ENCODE assay signal across 1 cellular context in genomic region chr3:49703443-49703927, GRCh38.
TF ChIP-seq lines count a peak whose summit lies in the region.

No MANE protein-coding gene starts in this region.

TF ChIP-seq in K562, 482 proteins besides CTCF, POLR2A, EP300 and RAD21:
- TF ChIP-seq NR2C2 (CRISPR knock-in tag; IDR thresholded peaks at IDR 0.05) (no peak), NR2C2 (tag; IDR thresholded peaks at IDR 0.05) (no peak), FOXP1 (CRISPR knock-in tag; IDR thresholded peaks at IDR 0.05) (peak; percentile 34; the same call in 1 of the 2 replicates), POLR2G (IDR thresholded peaks at IDR 0.05; ENCODE audit: low read depth, low read length) (0 out of 2 replicates have a peak, but pooled peaks have one; percentile 28), DNMT1 (IDR thresholded peaks at IDR 0.05) (no peak), ARID4B (CRISPR knock-in tag; IDR thresholded peaks at IDR 0.05) (no peak), DEAF1 (CRISPR knock-in tag; IDR thresholded peaks at IDR 0.05) (0 out of 2 replicates have a peak, but pooled peaks have one; percentile 50), SMC3 (conservative IDR thresholded peaks at IDR 0.05; ENCODE audit: insufficient read depth, low read depth, low read length) (peak; percentile 72), POLR3A (IDR thresholded peaks at IDR 0.05; ENCODE audit: borderline replicate concordance, extremely low read depth, insufficient read depth, insufficient read length) (no peak), PRDM10 (IDR thresholded peaks at IDR 0.05; ENCODE audit: partially characterized antibody) (no peak), CBX1 (IDR thresholded peaks at IDR 0.05; ENCODE audit: low read depth) (no peak), ZBTB33 (CRISPR knock-in tag; IDR thresholded peaks at IDR 0.05) (peak; percentile 62; the same call in 1 of the 2 replicates), DIDO1 (tag; IDR thresholded peaks at IDR 0.05; ENCODE audit: low read depth) (no peak), CHCHD3 (CRISPR knock-in tag; IDR thresholded peaks at IDR 0.05) (no peak), STAG1 (CRISPR knock-in tag; IDR thresholded peaks at IDR 0.05; ENCODE audit: borderline replicate concordance) (peak; percentile 84; the same call in 1 of the 2 replicates), TCFL5 (CRISPR knock-in tag; conservative IDR thresholded peaks at IDR 0.05) (no peak), ATF3 (IDR thresholded peaks at IDR 0.05) (no peak), ATF3 (CRISPR knock-in tag; conservative IDR thresholded peaks at IDR 0.05) (no peak), ILK (tag; IDR thresholded peaks at IDR 0.05; ENCODE audit: borderline replicate concordance, low read depth) (no peak), EGR1 (conservative IDR thresholded peaks at IDR 0.05) (peak; percentile 46), PTBP1 (IDR thresholded peaks at IDR 0.05; ENCODE audit: low read depth, low read length) (no peak), HINFP (tag; conservative IDR thresholded peaks at IDR 0.05; ENCODE audit: low read depth) (no peak), MAX (CRISPR knock-in tag; IDR thresholded peaks at IDR 0.05) (0 out of 2 replicates have a peak, but pooled peaks have one; percentile 14), MBD1 (CRISPR knock-in tag; IDR thresholded peaks at IDR 0.05) (no peak), CLOCK (CRISPR knock-in tag; IDR thresholded peaks at IDR 0.05; ENCODE audit: borderline replicate concordance) (no peak), ZHX1 (conservative IDR thresholded peaks at IDR 0.05; ENCODE audit: low read length) (no peak), ZNF316 (IDR thresholded peaks at IDR 0.05) (no peak)
